10 cellular contexts compared by ENCODE assay signal in genomic region chr3:184377882-184378445, GRCh38. TPM values are rescaled to one million over a fixed set of nuclear protein-coding genes. Genes with fewer than 3 reads are reported as not detected.
DNase-seq lines count a peak whose midpoint lies in the region; ATAC-seq and TF ChIP-seq lines count a peak whose summit lies in the region.
"Had no signal": no experiment of that assay in that cellular context is flagged by ENCODE, and none has a peak within 500 bp of the region (broad histone marks: within the 10 kb centered on the region; RNA-seq: fewer than 3 reads in every experiment).

Gene THPO (minus strand): TSS chr3:184378207. CDS start chr3:184376259, 1,948 bp downstream.

- no peak within 1 kb of the TSS for H3K27ac ChIP-seq in CD8-positive, alpha-beta memory T cell (ENCODE audit: low read depth, low read length)
- peak within 1 kb of the TSS; percentile 66 to 70 for H3K27ac ChIP-seq in ovary

- H3K36me3 ChIP-seq in CD8-positive, alpha-beta memory T cell (ENCODE audit: insufficient read depth, low read length) = no peaks in the 10 kb centered on the region
- H3K36me3 ChIP-seq in ovary = no peaks in the 10 kb centered on the region

- no peak for TF ChIP-seq CTCF in glutamatergic neuron (IDR thresholded peaks at IDR 0.05; ENCODE audit: partially characterized antibody, unreplicated experiment)
- no peak for TF ChIP-seq CTCF in ovary (IDR thresholded peaks at IDR 0.05)

- peaks cover 10% of the 10 kb centered on the region for H3K4me1 ChIP-seq in CD8-positive, alpha-beta memory T cell (ENCODE audit: insufficient read depth, low read length)
- H3K4me1 ChIP-seq in ovary (ENCODE audit: insufficient read depth) = peaks cover 2% of the 10 kb centered on the region

- H3K27ac Mint-ChIP-seq in CD8-positive, alpha-beta memory T cell = no peak within 1 kb of the TSS
- peak within 1 kb of the TSS; percentile 68 for H3K27ac Mint-ChIP-seq in glutamatergic neuron (ENCODE audit: unreplicated experiment)
- H3K27ac Mint-ChIP-seq: activated T-cell treated with anti-CD3 and anti-CD28 coated beads, Interleukin-2, amount 50 U/mL, for 24 hours had no signal

- peaks cover 0 to 2% (median 0%) of the 10 kb centered on the region in 3 donors for H3K36me3 Mint-ChIP-seq in CD8-positive, alpha-beta memory T cell
- H3K36me3 Mint-ChIP-seq in glutamatergic neuron (ENCODE audit: unreplicated experiment) = no peaks in the 10 kb centered on the region

- H3K9me3 ChIP-seq in CD8-positive, alpha-beta memory T cell (ENCODE audit: low read length) = no peaks in the 10 kb centered on the region
- H3K9me3 ChIP-seq in ovary = no peaks in the 10 kb centered on the region

- POLR2A ChIA-PET in CD8-positive, alpha-beta memory T cell (lab: Charles Lee) = no interaction called here

- peaks cover 33% of the 10 kb centered on the region for H3K27me3 ChIP-seq in CD8-positive, alpha-beta memory T cell (ENCODE audit: insufficient read depth, low read length, poor library complexity, severe bottlenecking)
- H3K27me3 ChIP-seq in ovary = no peaks in the 10 kb centered on the region

- H3K27me3 Mint-ChIP-seq in CD8-positive, alpha-beta memory T cell = peaks cover 40 to 68% of the 10 kb centered on the region in 2 donors
- H3K27me3 Mint-ChIP-seq in glutamatergic neuron (ENCODE audit: unreplicated experiment) = peaks cover 13% of the 10 kb centered on the region

- no peak for DNase-seq in CD8-positive, alpha-beta memory T cell
- DNase-seq in NCI-H524 treated with DMSO at 0.1 percent for 48 hours (lab: John Stamatoyannopoulos, UW) (peak; percentile 40), glutamatergic neuron (peak; percentile 64), ovary (no peak), NCI-H748 (lab: John Stamatoyannopoulos, UW; ENCODE audit: unreplicated experiment) (no peak), COLO829 (ENCODE audit: low spot score) (no peak)
- no peak for DNase-seq in activated CD4-positive, alpha-beta T cell treated with anti-CD3 and anti-CD28 coated beads, Interleukin-2, amount 50 U/mL, for 1 hour
- DNase-seq: activated T-cell treated with anti-CD3 and anti-CD28 coated beads, Interleukin-2, amount 50 U/mL, for 24 hours; DND-41 had no signal

- no peak within 1 kb of the TSS for H3K4me3 ChIP-seq in CD8-positive, alpha-beta memory T cell (ENCODE audit: low read length)
- no peak within 1 kb of the TSS for H3K4me3 ChIP-seq in ovary

- no peak for TF ChIP-seq EP300 in ovary (IDR thresholded peaks at IDR 0.05)

- TF ChIP-seq POLR2A in ovary (IDR thresholded peaks at IDR 0.05) = no peak

- H3K4me3 Mint-ChIP-seq in CD8-positive, alpha-beta memory T cell = peak within 1 kb of the TSS; percentile 68 to 88 (median 71)
- peak within 1 kb of the TSS; percentile 84 for H3K4me3 Mint-ChIP-seq in glutamatergic neuron (ENCODE audit: unreplicated experiment)

- CTCF ChIA-PET in CD8-positive, alpha-beta memory T cell (lab: Charles Lee) = interaction anchor here (0.5 to 1.5 kb wide), 2 partner anchors 24 to 95 kb away, joined by 3 to 4 read pairs; no protein-coding TSS in a partner anchor

- intact Hi-C loops in ovary (cut with DNase I) = loop anchor here in 2 of 4 donors (5.0 to 10.0 kb wide), 3 partner anchors 134 to 387 kb away; no protein-coding TSS in a partner anchor

- WGBS in ovary, 3 donors = 65 to 72% (median 72%) methylated on average over 7 of the region's 7 CpGs

- no peaks in the 10 kb centered on the region for H3K9me3 Mint-ChIP-seq in CD8-positive, alpha-beta memory T cell
- peaks cover 11% of the 10 kb centered on the region for H3K9me3 Mint-ChIP-seq in glutamatergic neuron (ENCODE audit: unreplicated experiment)
- H3K9me3 Mint-ChIP-seq: activated T-cell treated with anti-CD3 and anti-CD28 coated beads, Interleukin-2, amount 50 U/mL, for 24 hours had no signal

- no peak for ATAC-seq in HG03097 (IDR thresholded peaks at IDR 0.05; ENCODE audit: low FRiP score, unreplicated experiment)

- peaks cover 5 to 21% (median 9%) of the 10 kb centered on the region in 3 donors for H3K4me1 Mint-ChIP-seq in CD8-positive, alpha-beta memory T cell
- peaks cover 19% of the 10 kb centered on the region for H3K4me1 Mint-ChIP-seq in glutamatergic neuron (ENCODE audit: low read depth, unreplicated experiment)

RNA-seq across cellular contexts. Expression of gene THPO, which starts in this region (rescaled TPM):
- total RNA-seq in CD8-positive, alpha-beta memory T cell = not detected
- not detected for polyA plus RNA-seq in CD8-positive, alpha-beta memory T cell
- 1.6 TPM for total RNA-seq in glutamatergic neuron (ENCODE audit: unreplicated experiment)
- total RNA-seq in ovary = 1 to 10 TPM in 4 of 7 donors, under 1 TPM in 3; 0.34 to 2.0 (median 1.2) TPM
- 1 to 10 TPM in 1 of 2 donors, under 1 TPM in 1; 0.98 to 1.5 TPM for polyA plus RNA-seq in ovary

Comparison
In these comparisons a context has a peak if more than half of its experiments do, and no peak if none do; other contexts are left out.
1. DNase-seq: peak in NCI-H524 treated with DMSO at 0.1 percent for 48 hours (single experiment) and glutamatergic neuron (single experiment); none in CD8-positive, alpha-beta memory T cell (0 of 5), ovary (0 of 5), NCI-H748 (single experiment), activated CD4-positive, alpha-beta T cell treated with anti-CD3 and anti-CD28 coated beads, Interleukin-2, amount 50 U/mL, for 1 hour (single experiment) and COLO829 (single experiment).